10 cellular contexts compared by ENCODE assay signal in the genomic region with DNA sequence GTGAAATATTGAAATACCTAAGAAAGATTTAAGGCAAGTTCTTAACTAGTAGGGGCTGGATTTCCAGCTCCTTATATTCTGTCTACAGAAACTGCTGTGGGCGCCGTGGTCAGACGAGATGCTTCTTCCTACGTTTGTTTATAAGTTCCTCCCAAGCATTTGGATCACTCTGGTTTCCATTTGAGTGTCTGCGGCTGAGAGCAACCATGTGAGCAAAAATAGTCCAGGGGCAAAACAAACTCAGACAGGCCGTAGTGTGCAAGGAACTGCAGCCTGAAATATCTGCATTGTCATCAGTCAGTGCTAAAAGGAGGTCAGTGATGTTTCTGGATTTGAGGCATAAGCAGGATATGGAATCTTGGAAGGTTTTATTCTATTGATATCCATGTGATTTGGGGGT.
A peak's percentile ranks its signal among the peaks of the same experiment; 100 is the strongest.
DNase-seq lines count a peak whose midpoint lies in the region; ATAC-seq and TF ChIP-seq lines count a peak whose summit lies in the region.
"Had no signal": no experiment of that assay in that cellular context is flagged by ENCODE, and none has a peak within 500 bp of the region (broad histone marks: within the 10 kb centered on the region; RNA-seq: fewer than 3 reads in every experiment).

No MANE protein-coding gene starts in this region.

- no peak for TF ChIP-seq EP300 in suprapubic skin (IDR thresholded peaks at IDR 0.05)

- H3K27me3 ChIP-seq in suprapubic skin = no peaks in the 10 kb centered on the region

- no peaks in the 10 kb centered on the region for H3K36me3 Mint-ChIP-seq in stimulated activated memory B cell treated with anti-CD40 and anti-IgM and Interleukin-4, amounts not matched to agents 10 μg/mL and 1 μg/mL and 100 μg/mL, for 72 hours

- H3K4me3 Mint-ChIP-seq in stimulated activated memory B cell treated with anti-CD40 and anti-IgM and Interleukin-4, amounts not matched to agents 10 μg/mL and 1 μg/mL and 100 μg/mL, for 72 hours = no peak overlapping the region
- H3K4me3 Mint-ChIP-seq: activated naive CD8-positive, alpha-beta T cell treated with anti-CD3 and anti-CD28 coated beads, Interleukin-2, amount 50 U/mL, for 24 hours had no signal

- intact Hi-C loops in left colon (cut with DNase I, micrococcal nuclease) = no loop called here
- intact Hi-C loops in posterior vena cava (cut with DNase I) = no loop called here

- peaks cover 6% of the 10 kb centered on the region for H3K9me3 Mint-ChIP-seq in stimulated activated memory B cell treated with anti-CD40 and anti-IgM and Interleukin-4, amounts not matched to agents 10 μg/mL and 1 μg/mL and 100 μg/mL, for 72 hours

- WGBS in suprapubic skin = 12% methylated on average over 6 of the region's 6 CpGs

- no peak for TF ChIP-seq CTCF in suprapubic skin (IDR thresholded peaks at IDR 0.05)

- H3K4me3 ChIP-seq in suprapubic skin = no peak overlapping the region

- H3K36me3 ChIP-seq in suprapubic skin = no peaks in the 10 kb centered on the region

- no peak overlapping the region for H3K27ac Mint-ChIP-seq in stimulated activated memory B cell treated with anti-CD40 and anti-IgM and Interleukin-4, amounts not matched to agents 10 μg/mL and 1 μg/mL and 100 μg/mL, for 72 hours
- H3K27ac Mint-ChIP-seq: activated naive CD8-positive, alpha-beta T cell treated with anti-CD3 and anti-CD28 coated beads, Interleukin-2, amount 50 U/mL, for 24 hours had no signal

- DNase-seq in M059J (ENCODE audit: low read depth) (peak; percentile 56), dermis blood vessel endothelial cell (peak; percentile 40), left colon (peak; percentile 9 to 31), suprapubic skin (ENCODE audit: low spot score in 2 of 2) (no peak), COLO829 (ENCODE audit: low spot score) (no peak), 8988T (no peak), posterior vena cava (ENCODE audit: low spot score) (no peak)
- DNase-seq: activated naive CD8-positive, alpha-beta T cell treated with anti-CD3 and anti-CD28 coated beads, Interleukin-2, amount 50 U/mL, for 24 hours; stimulated activated naive CD8-positive, alpha-beta T cell treated with anti-CD3 and anti-CD28 coated beads, Interleukin-15, Interleukin-2, amounts not matched to agents 100 U/mL and 50 U/mL, for 24 hours had no signal

- H3K4me1 Mint-ChIP-seq in stimulated activated memory B cell treated with anti-CD40 and anti-IgM and Interleukin-4, amounts not matched to agents 10 μg/mL and 1 μg/mL and 100 μg/mL, for 72 hours = no peaks in the 10 kb centered on the region
- H3K4me1 Mint-ChIP-seq: activated naive CD8-positive, alpha-beta T cell treated with anti-CD3 and anti-CD28 coated beads, Interleukin-2, amount 50 U/mL, for 24 hours had no signal

- H3K4me1 ChIP-seq in suprapubic skin = peaks cover 31% of the 10 kb centered on the region

- H3K27ac ChIP-seq in suprapubic skin = peak overlapping the region; percentile 52

- H3K27me3 Mint-ChIP-seq in stimulated activated memory B cell treated with anti-CD40 and anti-IgM and Interleukin-4, amounts not matched to agents 10 μg/mL and 1 μg/mL and 100 μg/mL, for 72 hours = no peaks in the 10 kb centered on the region

- no peaks in the 10 kb centered on the region for H3K9me3 ChIP-seq in suprapubic skin

- no peak for TF ChIP-seq POLR2A in suprapubic skin (IDR thresholded peaks at IDR 0.05)

- no peak for ATAC-seq in left colon
- no peak for ATAC-seq in stimulated activated memory B cell treated with anti-CD40 and anti-IgM and Interleukin-4, amounts not matched to agents 10 μg/mL and 1 μg/mL and 100 μg/mL, for 72 hours
- ATAC-seq: activated naive CD8-positive, alpha-beta T cell treated with anti-CD3 and anti-CD28 coated beads, Interleukin-2, amount 50 U/mL, for 24 hours; stimulated activated naive CD8-positive, alpha-beta T cell treated with anti-CD3 and anti-CD28 coated beads, Interleukin-15, Interleukin-2, amounts not matched to agents 100 U/mL and 50 U/mL, for 24 hours had no signal

Comparison
In these comparisons a context has a peak if more than half of its experiments do, and no peak if none do; other contexts are left out.
1. DNase-seq: peak in M059J (single experiment), dermis blood vessel endothelial cell (single experiment) and left colon (2 of 2); none in suprapubic skin (0 of 2), COLO829 (single experiment), 8988T (single experiment) and posterior vena cava (single experiment).